ENCODE assay signal across 1 cellular context in the genomic region with DNA sequence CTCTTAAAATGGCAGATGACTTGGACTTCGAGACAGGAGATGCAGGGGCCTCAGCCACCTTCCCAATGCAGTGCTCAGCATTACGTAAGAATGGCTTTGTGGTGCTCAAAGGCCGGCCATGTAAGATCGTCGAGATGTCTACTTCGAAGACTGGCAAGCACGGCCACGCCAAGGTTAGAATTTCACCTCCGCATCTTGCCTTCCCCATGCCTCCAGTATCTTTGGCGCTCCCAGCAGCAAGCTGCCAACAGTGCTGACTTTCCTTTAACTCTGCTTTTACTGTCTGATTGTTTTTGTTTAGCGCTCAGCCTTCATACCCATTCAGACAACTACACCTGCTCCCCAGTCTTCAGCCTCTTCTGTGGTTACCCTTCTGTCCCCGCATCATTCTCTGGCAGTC.
TF ChIP-seq lines count a peak whose summit lies in the region.

No MANE protein-coding gene starts in this region.

TF ChIP-seq in SK-N-SH treated with all-trans-retinoic acid at 6 μM for 48 hours, 23 proteins besides CTCF, POLR2A, EP300 and RAD21 (continued from another document):
- TF ChIP-seq, protein P1, sequence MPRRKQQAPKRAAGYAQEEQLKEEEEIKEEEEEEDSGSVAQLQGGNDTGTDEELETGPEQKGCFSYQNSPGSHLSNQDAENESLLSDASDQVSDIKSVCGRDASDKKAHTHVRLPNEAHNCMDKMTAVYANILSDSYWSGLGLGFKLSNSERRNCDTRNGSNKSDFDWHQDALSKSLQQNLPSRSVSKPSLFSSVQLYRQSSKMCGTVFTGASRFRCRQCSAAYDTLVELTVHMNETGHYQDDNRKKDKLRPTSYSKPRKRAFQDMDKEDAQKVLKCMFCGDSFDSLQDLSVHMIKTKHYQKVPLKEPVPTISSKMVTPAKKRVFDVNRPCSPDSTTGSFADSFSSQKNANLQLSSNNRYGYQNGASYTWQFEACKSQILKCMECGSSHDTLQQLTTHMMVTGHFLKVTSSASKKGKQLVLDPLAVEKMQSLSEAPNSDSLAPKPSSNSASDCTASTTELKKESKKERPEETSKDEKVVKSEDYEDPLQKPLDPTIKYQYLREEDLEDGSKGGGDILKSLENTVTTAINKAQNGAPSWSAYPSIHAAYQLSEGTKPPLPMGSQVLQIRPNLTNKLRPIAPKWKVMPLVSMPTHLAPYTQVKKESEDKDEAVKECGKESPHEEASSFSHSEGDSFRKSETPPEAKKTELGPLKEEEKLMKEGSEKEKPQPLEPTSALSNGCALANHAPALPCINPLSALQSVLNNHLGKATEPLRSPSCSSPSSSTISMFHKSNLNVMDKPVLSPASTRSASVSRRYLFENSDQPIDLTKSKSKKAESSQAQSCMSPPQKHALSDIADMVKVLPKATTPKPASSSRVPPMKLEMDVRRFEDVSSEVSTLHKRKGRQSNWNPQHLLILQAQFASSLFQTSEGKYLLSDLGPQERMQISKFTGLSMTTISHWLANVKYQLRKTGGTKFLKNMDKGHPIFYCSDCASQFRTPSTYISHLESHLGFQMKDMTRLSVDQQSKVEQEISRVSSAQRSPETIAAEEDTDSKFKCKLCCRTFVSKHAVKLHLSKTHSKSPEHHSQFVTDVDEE (CRISPR knock-in tag; IDR thresholded peaks at IDR 0.05), result no peak
- TF ChIP-seq ZC3H10 (CRISPR knock-in tag; IDR thresholded peaks at IDR 0.05) (no peak), GLIS3 (CRISPR knock-in tag; IDR thresholded peaks at IDR 0.05) (no peak), TCF4 (CRISPR knock-in tag; IDR thresholded peaks at IDR 0.05; ENCODE audit: borderline replicate concordance) (no peak), ZNF70 (CRISPR knock-in tag; IDR thresholded peaks at IDR 0.05) (no peak), TOX (CRISPR knock-in tag; IDR thresholded peaks at IDR 0.05; ENCODE audit: borderline replicate concordance) (no peak), PPARA (CRISPR knock-in tag; IDR thresholded peaks at IDR 0.05; ENCODE audit: borderline replicate concordance) (no peak), CSDC2 (CRISPR knock-in tag; IDR thresholded peaks at IDR 0.05) (no peak), ZNF565 (CRISPR knock-in tag; conservative IDR thresholded peaks at IDR 0.05; ENCODE audit: low read depth) (no peak), RARB (CRISPR knock-in tag; IDR thresholded peaks at IDR 0.05) (no peak), ESRRG (CRISPR knock-in tag; IDR thresholded peaks at IDR 0.05) (no peak), ZFP3 (CRISPR knock-in tag; IDR thresholded peaks at IDR 0.05) (no peak), ZFP30 (CRISPR knock-in tag; IDR thresholded peaks at IDR 0.05) (no peak)
- TF ChIP-seq, protein P2, sequence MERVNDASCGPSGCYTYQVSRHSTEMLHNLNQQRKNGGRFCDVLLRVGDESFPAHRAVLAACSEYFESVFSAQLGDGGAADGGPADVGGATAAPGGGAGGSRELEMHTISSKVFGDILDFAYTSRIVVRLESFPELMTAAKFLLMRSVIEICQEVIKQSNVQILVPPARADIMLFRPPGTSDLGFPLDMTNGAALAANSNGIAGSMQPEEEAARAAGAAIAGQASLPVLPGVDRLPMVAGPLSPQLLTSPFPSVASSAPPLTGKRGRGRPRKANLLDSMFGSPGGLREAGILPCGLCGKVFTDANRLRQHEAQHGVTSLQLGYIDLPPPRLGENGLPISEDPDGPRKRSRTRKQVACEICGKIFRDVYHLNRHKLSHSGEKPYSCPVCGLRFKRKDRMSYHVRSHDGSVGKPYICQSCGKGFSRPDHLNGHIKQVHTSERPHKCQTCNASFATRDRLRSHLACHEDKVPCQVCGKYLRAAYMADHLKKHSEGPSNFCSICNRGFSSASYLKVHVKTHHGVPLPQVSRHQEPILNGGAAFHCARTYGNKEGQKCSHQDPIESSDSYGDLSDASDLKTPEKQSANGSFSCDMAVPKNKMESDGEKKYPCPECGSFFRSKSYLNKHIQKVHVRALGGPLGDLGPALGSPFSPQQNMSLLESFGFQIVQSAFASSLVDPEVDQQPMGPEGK (CRISPR knock-in tag; IDR thresholded peaks at IDR 0.05; ENCODE audit: borderline replicate concordance), result no peak
